ENCODE assay signal across 1 cellular context in the genomic region with DNA sequence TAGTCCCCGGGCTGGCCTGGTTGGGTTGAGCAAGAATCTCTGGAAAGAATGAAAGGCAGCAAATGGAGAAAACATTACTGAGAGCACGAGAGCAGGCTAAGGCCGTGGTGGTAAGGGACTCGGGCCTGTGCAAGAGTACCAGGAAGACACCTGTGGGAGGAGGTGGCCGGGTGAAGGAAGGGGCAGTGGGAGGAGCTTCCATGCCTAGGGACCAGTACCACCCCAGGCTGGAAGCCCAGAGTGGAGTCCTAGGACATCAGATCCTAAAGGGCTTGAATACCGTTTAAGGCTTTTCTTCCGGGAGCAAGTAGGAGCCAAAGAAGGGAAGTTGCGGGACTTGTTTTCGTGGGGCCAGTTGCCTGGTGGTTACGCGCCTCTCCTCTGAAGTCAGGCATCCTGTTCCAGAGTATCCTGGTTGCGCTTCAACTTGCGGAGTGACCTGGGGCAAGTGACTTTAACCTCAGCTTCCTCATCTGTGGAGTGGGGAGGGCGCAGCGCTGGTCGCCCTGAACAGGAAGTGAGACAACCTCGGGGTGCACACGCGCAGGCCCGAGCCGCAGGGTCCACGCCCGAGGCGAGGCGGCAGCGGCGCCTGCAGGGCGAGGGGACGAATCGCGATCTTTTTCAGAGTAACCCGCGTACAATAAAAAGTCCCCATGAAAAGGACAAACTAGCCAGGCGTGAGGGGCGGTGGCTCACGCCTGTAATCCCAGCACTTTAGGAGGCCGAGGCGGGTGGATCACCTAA.
TF ChIP-seq lines count a peak whose summit lies in the region.

No MANE protein-coding gene starts in this region.

TF ChIP-seq in HepG2, 621 proteins besides CTCF, POLR2A, EP300 and RAD21 (continues in another document):
- TF ChIP-seq ZFP41 (CRISPR knock-in tag; IDR thresholded peaks at IDR 0.05; ENCODE audit: borderline replicate concordance) (no peak), DMAP1 (CRISPR knock-in tag; IDR thresholded peaks at IDR 0.05) (no peak; the same call in 1 of the 2 replicates), SALL1 (CRISPR knock-in tag; IDR thresholded peaks at IDR 0.05) (peak; percentile 91), BHLHE40 (IDR thresholded peaks at IDR 0.05; ENCODE audit: low read length) (no peak), ZNF224 (CRISPR knock-in tag; IDR thresholded peaks at IDR 0.05) (0 out of 2 replicates have a peak, but pooled peaks have one; percentile 90), TCF12 (IDR thresholded peaks at IDR 0.05) (no peak), TCF12 (CRISPR knock-in tag; IDR thresholded peaks at IDR 0.05) (peak; percentile 30; the same call in 1 of the 2 replicates), ZNF12 (CRISPR knock-in tag; IDR thresholded peaks at IDR 0.05) (peak; percentile 71), PAF1 (CRISPR knock-in tag; IDR thresholded peaks at IDR 0.05) (0 out of 2 replicates have a peak, but pooled peaks have one; percentile 33), ZNF772 (CRISPR knock-in tag; IDR thresholded peaks at IDR 0.05) (peak; percentile 87; the same call in 1 of the 2 replicates), ZFP1 (CRISPR knock-in tag; IDR thresholded peaks at IDR 0.05) (peak; percentile 19; the same call in 1 of the 2 replicates), HMG20B (CRISPR knock-in tag; conservative IDR thresholded peaks at IDR 0.05) (no peak; the same call in 1 of the 2 replicates), SUZ12 (IDR thresholded peaks at IDR 0.05; ENCODE audit: low read depth, low read length) (no peak), YY1 (IDR thresholded peaks at IDR 0.05; ENCODE audit: insufficient read depth, insufficient replicate concordance, low read depth, low read length) (peak; percentile 73), NBN (conservative IDR thresholded peaks at IDR 0.05) (no peak), ZNF468 (CRISPR knock-in tag; IDR thresholded peaks at IDR 0.05) (no peak), ZNF746 (CRISPR knock-in tag; IDR thresholded peaks at IDR 0.05) (peak; percentile 88), ISL2 (CRISPR knock-in tag; IDR thresholded peaks at IDR 0.05) (peak; percentile 69), BCL6 (CRISPR knock-in tag; IDR thresholded peaks at IDR 0.05) (peak; percentile 61), ATRX (CRISPR knock-in tag; IDR thresholded peaks at IDR 0.05; ENCODE audit: borderline replicate concordance) (no peak), ZFP36L1 (CRISPR knock-in tag; IDR thresholded peaks at IDR 0.05) (peak; percentile 80; the same call in 1 of the 2 replicates), ZNF577 (CRISPR knock-in tag; IDR thresholded peaks at IDR 0.05; ENCODE audit: borderline replicate concordance, low read depth) (no peak; the same call in 1 of the 2 replicates), MED1 (CRISPR knock-in tag; IDR thresholded peaks at IDR 0.05) (peak; percentile 75; the same call in 1 of the 2 replicates), SMAD3 (CRISPR knock-in tag; IDR thresholded peaks at IDR 0.05) (no peak), HCFC1 (IDR thresholded peaks at IDR 0.05; ENCODE audit: low read depth, low read length) (peak; percentile 27), POLR2AphosphoS2 (IDR thresholded peaks at IDR 0.05; ENCODE audit: low read depth, low read length) (no peak), PAX8 (CRISPR knock-in tag; IDR thresholded peaks at IDR 0.05; ENCODE audit: borderline replicate concordance) (peak; percentile 74), ASH2L (IDR thresholded peaks at IDR 0.05; ENCODE audit: insufficient read length, low read depth, low read length) (peak; percentile 32), ZNF414 (CRISPR knock-in tag; IDR thresholded peaks at IDR 0.05) (peak; percentile 40; the same call in 1 of the 2 replicates), KLF15 (CRISPR knock-in tag; IDR thresholded peaks at IDR 0.05; ENCODE audit: borderline replicate concordance) (0 out of 2 replicates have a peak, but pooled peaks have one; percentile 44), KAT8 (CRISPR knock-in tag; IDR thresholded peaks at IDR 0.05) (peak; percentile 92), ZNF362 (CRISPR knock-in tag; IDR thresholded peaks at IDR 0.05; ENCODE audit: borderline replicate concordance) (no peak), SP140L (CRISPR knock-in tag; IDR thresholded peaks at IDR 0.05; ENCODE audit: borderline replicate concordance) (no peak), ZNF234 (CRISPR knock-in tag; conservative IDR thresholded peaks at IDR 0.05) (no peak; the same call in 1 of the 2 replicates), NFE2L1 (CRISPR knock-in tag; IDR thresholded peaks at IDR 0.05; ENCODE audit: borderline replicate concordance) (no peak), ETV5 (CRISPR knock-in tag; IDR thresholded peaks at IDR 0.05; ENCODE audit: borderline replicate concordance) (peak; percentile 93), MED13 (CRISPR knock-in tag; IDR thresholded peaks at IDR 0.05) (no peak), MIXL1 (CRISPR knock-in tag; IDR thresholded peaks at IDR 0.05) (peak; percentile 52; the same call in 1 of the 2 replicates)
- TF ChIP-seq, protein P1, sequence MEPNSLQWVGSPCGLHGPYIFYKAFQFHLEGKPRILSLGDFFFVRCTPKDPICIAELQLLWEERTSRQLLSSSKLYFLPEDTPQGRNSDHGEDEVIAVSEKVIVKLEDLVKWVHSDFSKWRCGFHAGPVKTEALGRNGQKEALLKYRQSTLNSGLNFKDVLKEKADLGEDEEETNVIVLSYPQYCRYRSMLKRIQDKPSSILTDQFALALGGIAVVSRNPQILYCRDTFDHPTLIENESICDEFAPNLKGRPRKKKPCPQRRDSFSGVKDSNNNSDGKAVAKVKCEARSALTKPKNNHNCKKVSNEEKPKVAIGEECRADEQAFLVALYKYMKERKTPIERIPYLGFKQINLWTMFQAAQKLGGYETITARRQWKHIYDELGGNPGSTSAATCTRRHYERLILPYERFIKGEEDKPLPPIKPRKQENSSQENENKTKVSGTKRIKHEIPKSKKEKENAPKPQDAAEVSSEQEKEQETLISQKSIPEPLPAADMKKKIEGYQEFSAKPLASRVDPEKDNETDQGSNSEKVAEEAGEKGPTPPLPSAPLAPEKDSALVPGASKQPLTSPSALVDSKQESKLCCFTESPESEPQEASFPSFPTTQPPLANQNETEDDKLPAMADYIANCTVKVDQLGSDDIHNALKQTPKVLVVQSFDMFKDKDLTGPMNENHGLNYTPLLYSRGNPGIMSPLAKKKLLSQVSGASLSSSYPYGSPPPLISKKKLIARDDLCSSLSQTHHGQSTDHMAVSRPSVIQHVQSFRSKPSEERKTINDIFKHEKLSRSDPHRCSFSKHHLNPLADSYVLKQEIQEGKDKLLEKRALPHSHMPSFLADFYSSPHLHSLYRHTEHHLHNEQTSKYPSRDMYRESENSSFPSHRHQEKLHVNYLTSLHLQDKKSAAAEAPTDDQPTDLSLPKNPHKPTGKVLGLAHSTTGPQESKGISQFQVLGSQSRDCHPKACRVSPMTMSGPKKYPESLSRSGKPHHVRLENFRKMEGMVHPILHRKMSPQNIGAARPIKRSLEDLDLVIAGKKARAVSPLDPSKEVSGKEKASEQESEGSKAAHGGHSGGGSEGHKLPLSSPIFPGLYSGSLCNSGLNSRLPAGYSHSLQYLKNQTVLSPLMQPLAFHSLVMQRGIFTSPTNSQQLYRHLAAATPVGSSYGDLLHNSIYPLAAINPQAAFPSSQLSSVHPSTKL (CRISPR knock-in tag; IDR thresholded peaks at IDR 0.05) = no peak
- TF ChIP-seq, protein P2, sequence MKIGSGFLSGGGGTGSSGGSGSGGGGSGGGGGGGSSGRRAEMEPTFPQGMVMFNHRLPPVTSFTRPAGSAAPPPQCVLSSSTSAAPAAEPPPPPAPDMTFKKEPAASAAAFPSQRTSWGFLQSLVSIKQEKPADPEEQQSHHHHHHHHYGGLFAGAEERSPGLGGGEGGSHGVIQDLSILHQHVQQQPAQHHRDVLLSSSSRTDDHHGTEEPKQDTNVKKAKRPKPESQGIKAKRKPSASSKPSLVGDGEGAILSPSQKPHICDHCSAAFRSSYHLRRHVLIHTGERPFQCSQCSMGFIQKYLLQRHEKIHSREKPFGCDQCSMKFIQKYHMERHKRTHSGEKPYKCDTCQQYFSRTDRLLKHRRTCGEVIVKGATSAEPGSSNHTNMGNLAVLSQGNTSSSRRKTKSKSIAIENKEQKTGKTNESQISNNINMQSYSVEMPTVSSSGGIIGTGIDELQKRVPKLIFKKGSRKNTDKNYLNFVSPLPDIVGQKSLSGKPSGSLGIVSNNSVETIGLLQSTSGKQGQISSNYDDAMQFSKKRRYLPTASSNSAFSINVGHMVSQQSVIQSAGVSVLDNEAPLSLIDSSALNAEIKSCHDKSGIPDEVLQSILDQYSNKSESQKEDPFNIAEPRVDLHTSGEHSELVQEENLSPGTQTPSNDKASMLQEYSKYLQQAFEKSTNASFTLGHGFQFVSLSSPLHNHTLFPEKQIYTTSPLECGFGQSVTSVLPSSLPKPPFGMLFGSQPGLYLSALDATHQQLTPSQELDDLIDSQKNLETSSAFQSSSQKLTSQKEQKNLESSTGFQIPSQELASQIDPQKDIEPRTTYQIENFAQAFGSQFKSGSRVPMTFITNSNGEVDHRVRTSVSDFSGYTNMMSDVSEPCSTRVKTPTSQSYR (CRISPR knock-in tag; IDR thresholded peaks at IDR 0.05; ENCODE audit: borderline replicate concordance) = peak; percentile 22; the same call in 1 of the 2 replicates
- TF ChIP-seq, protein P3, sequence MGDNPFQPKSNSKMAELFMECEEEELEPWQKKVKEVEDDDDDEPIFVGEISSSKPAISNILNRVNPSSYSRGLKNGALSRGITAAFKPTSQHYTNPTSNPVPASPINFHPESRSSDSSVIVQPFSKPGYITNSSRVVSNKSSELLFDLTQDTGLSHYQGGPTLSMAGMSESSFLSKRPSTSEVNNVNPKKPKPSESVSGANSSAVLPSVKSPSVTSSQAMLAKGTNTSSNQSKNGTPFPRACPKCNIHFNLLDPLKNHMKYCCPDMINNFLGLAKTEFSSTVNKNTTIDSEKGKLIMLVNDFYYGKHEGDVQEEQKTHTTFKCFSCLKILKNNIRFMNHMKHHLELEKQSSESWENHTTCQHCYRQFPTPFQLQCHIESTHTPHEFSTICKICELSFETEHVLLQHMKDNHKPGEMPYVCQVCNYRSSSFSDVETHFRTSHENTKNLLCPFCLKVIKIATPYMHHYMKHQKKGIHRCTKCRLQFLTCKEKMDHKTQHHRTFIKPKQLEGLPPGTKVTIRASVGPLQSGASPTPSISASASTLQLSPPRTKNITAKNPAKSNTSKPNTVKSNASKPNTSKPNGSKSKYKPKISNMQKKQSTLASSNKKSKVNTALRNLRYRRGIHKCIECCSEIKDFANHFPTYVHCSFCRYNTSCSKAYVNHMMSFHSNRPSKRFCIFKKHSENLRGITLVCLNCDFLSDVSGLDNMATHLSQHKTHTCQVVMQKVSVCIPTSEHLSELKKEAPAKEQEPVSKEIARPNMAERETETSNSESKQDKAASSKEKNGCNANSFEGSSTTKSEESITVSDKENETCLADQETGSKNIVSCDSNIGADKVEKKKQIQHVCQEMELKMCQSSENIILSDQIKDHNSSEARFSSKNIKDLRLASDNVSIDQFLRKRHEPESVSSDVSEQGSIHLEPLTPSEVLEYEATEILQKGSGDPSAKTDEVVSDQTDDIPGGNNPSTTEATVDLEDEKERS (CRISPR knock-in tag; IDR thresholded peaks at IDR 0.05) = peak; percentile 87; the same call in 1 of the 2 replicates
- TF ChIP-seq, protein P4, sequence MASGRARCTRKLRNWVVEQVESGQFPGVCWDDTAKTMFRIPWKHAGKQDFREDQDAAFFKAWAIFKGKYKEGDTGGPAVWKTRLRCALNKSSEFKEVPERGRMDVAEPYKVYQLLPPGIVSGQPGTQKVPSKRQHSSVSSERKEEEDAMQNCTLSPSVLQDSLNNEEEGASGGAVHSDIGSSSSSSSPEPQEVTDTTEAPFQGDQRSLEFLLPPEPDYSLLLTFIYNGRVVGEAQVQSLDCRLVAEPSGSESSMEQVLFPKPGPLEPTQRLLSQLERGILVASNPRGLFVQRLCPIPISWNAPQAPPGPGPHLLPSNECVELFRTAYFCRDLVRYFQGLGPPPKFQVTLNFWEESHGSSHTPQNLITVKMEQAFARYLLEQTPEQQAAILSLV (CRISPR knock-in tag; IDR thresholded peaks at IDR 0.05; ENCODE audit: borderline replicate concordance) = peak; percentile 93
- TF ChIP-seq, protein P5, sequence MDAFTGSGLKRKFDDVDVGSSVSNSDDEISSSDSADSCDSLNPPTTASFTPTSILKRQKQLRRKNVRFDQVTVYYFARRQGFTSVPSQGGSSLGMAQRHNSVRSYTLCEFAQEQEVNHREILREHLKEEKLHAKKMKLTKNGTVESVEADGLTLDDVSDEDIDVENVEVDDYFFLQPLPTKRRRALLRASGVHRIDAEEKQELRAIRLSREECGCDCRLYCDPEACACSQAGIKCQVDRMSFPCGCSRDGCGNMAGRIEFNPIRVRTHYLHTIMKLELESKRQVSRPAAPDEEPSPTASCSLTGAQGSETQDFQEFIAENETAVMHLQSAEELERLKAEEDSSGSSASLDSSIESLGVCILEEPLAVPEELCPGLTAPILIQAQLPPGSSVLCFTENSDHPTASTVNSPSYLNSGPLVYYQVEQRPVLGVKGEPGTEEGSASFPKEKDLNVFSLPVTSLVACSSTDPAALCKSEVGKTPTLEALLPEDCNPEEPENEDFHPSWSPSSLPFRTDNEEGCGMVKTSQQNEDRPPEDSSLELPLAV (CRISPR knock-in tag; conservative IDR thresholded peaks at IDR 0.05; ENCODE audit: low read depth) = no peak
- TF ChIP-seq, protein P6, sequence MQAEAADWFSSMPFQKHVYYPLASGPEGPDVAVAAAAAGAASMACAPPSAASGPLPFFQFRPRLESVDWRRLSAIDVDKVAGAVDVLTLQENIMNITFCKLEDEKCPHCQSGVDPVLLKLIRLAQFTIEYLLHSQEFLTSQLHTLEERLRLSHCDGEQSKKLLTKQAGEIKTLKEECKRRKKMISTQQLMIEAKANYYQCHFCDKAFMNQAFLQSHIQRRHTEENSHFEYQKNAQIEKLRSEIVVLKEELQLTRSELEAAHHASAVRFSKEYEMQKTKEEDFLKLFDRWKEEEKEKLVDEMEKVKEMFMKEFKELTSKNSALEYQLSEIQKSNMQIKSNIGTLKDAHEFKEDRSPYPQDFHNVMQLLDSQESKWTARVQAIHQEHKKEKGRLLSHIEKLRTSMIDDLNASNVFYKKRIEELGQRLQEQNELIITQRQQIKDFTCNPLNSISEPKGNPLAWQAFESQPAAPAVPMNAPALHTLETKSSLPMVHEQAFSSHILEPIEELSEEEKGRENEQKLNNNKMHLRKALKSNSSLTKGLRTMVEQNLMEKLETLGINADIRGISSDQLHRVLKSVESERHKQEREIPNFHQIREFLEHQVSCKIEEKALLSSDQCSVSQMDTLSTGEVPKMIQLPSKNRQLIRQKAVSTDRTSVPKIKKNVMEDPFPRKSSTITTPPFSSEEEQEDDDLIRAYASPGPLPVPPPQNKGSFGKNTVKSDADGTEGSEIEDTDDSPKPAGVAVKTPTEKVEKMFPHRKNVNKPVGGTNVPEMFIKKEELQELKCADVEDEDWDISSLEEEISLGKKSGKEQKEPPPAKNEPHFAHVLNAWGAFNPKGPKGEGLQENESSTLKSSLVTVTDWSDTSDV (CRISPR knock-in tag; IDR thresholded peaks at IDR 0.05) = peak; percentile 97
